Comparison of ENCODE assay signal across 29 cellular contexts in the genomic region with DNA sequence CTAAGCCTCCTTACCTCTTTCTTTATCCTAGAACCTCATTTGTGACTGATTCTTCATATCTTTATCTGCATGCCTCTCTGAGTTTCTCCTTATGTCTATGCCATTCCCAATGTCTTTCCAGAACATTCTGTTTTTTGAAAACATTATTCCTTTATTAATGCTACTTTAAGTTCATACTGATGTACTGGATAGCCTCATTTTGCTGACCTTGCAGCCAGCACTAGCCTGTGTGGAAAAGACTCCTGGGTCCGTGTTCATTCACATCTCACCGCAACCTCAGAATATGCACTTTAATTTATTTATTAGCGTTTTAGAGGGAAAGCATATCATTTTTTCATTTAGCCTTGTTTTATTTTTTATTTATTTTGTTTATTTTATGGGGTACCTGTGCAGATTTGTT.
"Had no signal": no experiment of that assay in that cellular context is flagged by ENCODE, and none has a peak within 500 bp of the region (broad histone marks: within the 10 kb centered on the region; RNA-seq: fewer than 3 reads in every experiment).

No MANE protein-coding gene starts in this region.

- H3K27ac Mint-ChIP-seq: stimulated activated effector memory CD8-positive, alpha-beta T cell treated with anti-CD3 and anti-CD28 coated beads, Interleukin-12 subunit alpha, Interleukin-12 subunit beta, amount 100 ng/mL, for 72 hours; stimulated activated memory B cell treated with anti-CD40 and anti-IgM and Interleukin-4, amounts not matched to agents 10 μg/mL and 1 μg/mL and 100 μg/mL, for 72 hours; stimulated activated naive B cell treated with anti-CD40 and anti-IgM and Interleukin-4, amounts not matched to agents 10 μg/mL and 1 μg/mL and 100 μg/mL, for 72 hours; stimulated activated naive CD8-positive, alpha-beta T cell treated with anti-CD3 and anti-CD28 coated beads, Interleukin-15, amount 100 ng/mL, for 72 hours; stimulated activated naive CD8-positive, alpha-beta T cell treated with anti-CD3 and anti-CD28 coated beads, Interleukin-15, Interleukin-2, amounts not matched to agents 100 ng/mL and 50 ng/mL, for 24 hours; type B pancreatic cell had no signal

- H3K4me3 Mint-ChIP-seq: stimulated activated effector memory CD8-positive, alpha-beta T cell treated with anti-CD3 and anti-CD28 coated beads, Interleukin-12 subunit alpha, Interleukin-12 subunit beta, amount 100 ng/mL, for 72 hours; stimulated activated memory B cell treated with anti-CD40 and anti-IgM and Interleukin-4, amounts not matched to agents 10 μg/mL and 1 μg/mL and 100 μg/mL, for 72 hours; stimulated activated naive B cell treated with anti-CD40 and anti-IgM and Interleukin-4, amounts not matched to agents 10 μg/mL and 1 μg/mL and 100 μg/mL, for 72 hours; stimulated activated naive CD8-positive, alpha-beta T cell treated with anti-CD3 and anti-CD28 coated beads, Interleukin-15, amount 100 ng/mL, for 72 hours; stimulated activated naive CD8-positive, alpha-beta T cell treated with anti-CD3 and anti-CD28 coated beads, Interleukin-15, Interleukin-2, amounts not matched to agents 100 ng/mL and 50 ng/mL, for 24 hours; type B pancreatic cell had no signal

- H3K4me1 Mint-ChIP-seq: stimulated activated effector memory CD8-positive, alpha-beta T cell treated with anti-CD3 and anti-CD28 coated beads, Interleukin-12 subunit alpha, Interleukin-12 subunit beta, amount 100 ng/mL, for 72 hours; stimulated activated memory B cell treated with anti-CD40 and anti-IgM and Interleukin-4, amounts not matched to agents 10 μg/mL and 1 μg/mL and 100 μg/mL, for 72 hours; stimulated activated naive B cell treated with anti-CD40 and anti-IgM and Interleukin-4, amounts not matched to agents 10 μg/mL and 1 μg/mL and 100 μg/mL, for 72 hours; stimulated activated naive CD8-positive, alpha-beta T cell treated with anti-CD3 and anti-CD28 coated beads, Interleukin-15, amount 100 ng/mL, for 72 hours had no signal

- H3K27me3 ChIP-seq: stomach, suprapubic skin, testis, thyroid gland, tibial artery, tibial nerve, transverse colon, upper lobe of left lung, upper lobe of right lung, uterus, vagina had no signal

- H3K9me3 ChIP-seq: testis, thyroid gland, uterus, vagina had no signal

- H3K27ac ChIP-seq: stomach, suprapubic skin, testis, thoracic aorta, thyroid gland, tibial artery, tibial nerve, transverse colon, upper lobe of left lung, upper lobe of right lung, uterus, vagina had no signal

- ATAC-seq: stimulated activated effector memory CD8-positive, alpha-beta T cell treated with anti-CD3 and anti-CD28 coated beads, Interleukin-12 subunit alpha, Interleukin-12 subunit beta, amount 100 ng/mL, for 72 hours; stimulated activated memory B cell treated with anti-CD40 and anti-IgM and Interleukin-4, amounts not matched to agents 10 μg/mL and 1 μg/mL and 100 μg/mL, for 72 hours; stimulated activated naive B cell treated with anti-CD40 and anti-IgM and Interleukin-4, amounts not matched to agents 10 μg/mL and 1 μg/mL and 100 μg/mL, for 72 hours; stimulated activated naive CD8-positive, alpha-beta T cell treated with anti-CD3 and anti-CD28 coated beads, Interleukin-15, amount 100 ng/mL, for 72 hours; stimulated activated naive CD8-positive, alpha-beta T cell treated with anti-CD3 and anti-CD28 coated beads, Interleukin-15, Interleukin-2, amounts not matched to agents 100 U/mL and 50 U/mL, for 24 hours; upper lobe of right lung had no signal

- H3K4me3 ChIP-seq: stomach, suprapubic skin, testis, thoracic aorta, thyroid gland, tibial artery, tibial nerve, transverse colon, upper lobe of left lung, upper lobe of right lung, uterus, vagina had no signal

- H3K4me1 ChIP-seq: stomach, suprapubic skin, testis, thyroid gland, tibial artery, tibial nerve, transverse colon, upper lobe of left lung, upper lobe of right lung, uterus, vagina had no signal

- DNase-seq: stimulated activated CD4-positive, alpha-beta T cell treated with anti-CD3 and anti-CD28 coated beads, Interleukin-2, amount 100 ng/mL, for 48 hours; stimulated activated CD4-positive, alpha-beta T cell treated with anti-CD3 and anti-CD28 coated beads, Interleukin-4, amount 100 ng/mL, for 1 hour; stimulated activated CD4-positive, alpha-beta T cell treated with anti-CD3 and anti-CD28 coated beads, Interleukin-4, amount 100 ng/mL, for 24 hours; stimulated activated CD4-positive, alpha-beta T cell treated with anti-CD3 and anti-CD28 coated beads, Interleukin-4, amount 100 ng/mL, for 4 hours; stimulated activated CD8-positive, alpha-beta memory T cell treated with anti-CD3 and anti-CD28 coated beads, Interleukin-4, amount 100 ng/mL, for 48 hours; stimulated activated naive B cell treated with anti-CD40 and anti-IgM and Interleukin-4, amounts not matched to agents 10 μg/mL and 1 μg/mL and 100 μg/mL, for 72 hours; stimulated activated naive CD4-positive, alpha-beta T cell; stimulated activated naive CD4-positive, alpha-beta T cell treated with Interleukin-2 at 50 U/mL for 16 hours; stimulated activated naive CD8-positive, alpha-beta T cell treated with anti-CD3 and anti-CD28 coated beads, Interleukin-15, amount 100 ng/mL, for 72 hours; stimulated activated naive CD8-positive, alpha-beta T cell treated with anti-CD3 and anti-CD28 coated beads, Interleukin-15, Interleukin-2, amounts not matched to agents 100 U/mL and 50 U/mL, for 24 hours; stomach; substantia nigra; testis; thyroid gland; tibial artery; transverse colon; trophoblast cell; upper lobe of left lung; upper lobe of right lung; uterus had no signal

- FAIRE-seq: urothelium cell line had no signal

- H3K36me3 Mint-ChIP-seq: stimulated activated effector memory CD8-positive, alpha-beta T cell treated with anti-CD3 and anti-CD28 coated beads, Interleukin-12 subunit alpha, Interleukin-12 subunit beta, amount 100 ng/mL, for 72 hours had no signal

- H3K36me3 ChIP-seq: stomach, suprapubic skin, thoracic aorta, thyroid gland, tibial artery, tibial nerve, transverse colon, upper lobe of left lung, upper lobe of right lung, uterus, vagina had no signal
